23 cellular contexts compared by ENCODE assay signal in genomic region chr10:11702264-11702663, GRCh38. TPM values are rescaled to one million over a fixed set of nuclear protein-coding genes. Genes with fewer than 3 reads are reported as not detected.
A peak's percentile ranks its signal among the peaks of the same experiment; 100 is the strongest.
DNase-seq lines count a peak whose midpoint lies in the region; ATAC-seq and TF ChIP-seq lines count a peak whose summit lies in the region.
"Had no signal": no experiment of that assay in that cellular context is flagged by ENCODE, and none has a peak within 500 bp of the region (broad histone marks: within the 10 kb centered on the region; RNA-seq: fewer than 3 reads in every experiment).

No MANE protein-coding gene starts in this region.

- H3K36me3 ChIP-seq in mucosa of descending colon (ENCODE audit: low read depth) = no peaks in the 10 kb centered on the region
- H3K36me3 ChIP-seq: BE2C; BLaER1 treated with 17β-estradiol and CSF1 and Interleukin-3, amounts not matched to agents 10 nM and 100 nM; HAP-1 had no signal

- H3K9me3 ChIP-seq in mucosa of descending colon = no peaks in the 10 kb centered on the region
- H3K9me3 ChIP-seq: A549, BE2C, HAP-1 had no signal

- H3K4me3 Mint-ChIP-seq in stimulated activated effector memory CD8-positive, alpha-beta T cell treated with anti-CD3 and anti-CD28 coated beads, Interleukin-12 subunit alpha, Interleukin-12 subunit beta, amount 100 ng/mL, for 72 hours = no peak overlapping the region
- H3K4me3 Mint-ChIP-seq: CD14-positive monocyte; CD4-positive, alpha-beta T cell; CD8-positive, alpha-beta memory T cell; HFFc6 had no signal

- no peak overlapping the region for H3K4me3 ChIP-seq in mucosa of descending colon
- H3K4me3 ChIP-seq: A549; BLaER1 treated with 17β-estradiol and CSF1 and Interleukin-3, amounts not matched to agents 10 nM and 100 nM; HAP-1 had no signal

- H3K9me3 Mint-ChIP-seq in stimulated activated effector memory CD8-positive, alpha-beta T cell treated with anti-CD3 and anti-CD28 coated beads, Interleukin-12 subunit alpha, Interleukin-12 subunit beta, amount 100 ng/mL, for 72 hours = no peaks in the 10 kb centered on the region
- H3K9me3 Mint-ChIP-seq: CD4-positive, alpha-beta T cell; CD8-positive, alpha-beta memory T cell; HFFc6 had no signal

- no peak overlapping the region for H3K27ac Mint-ChIP-seq in stimulated activated effector memory CD8-positive, alpha-beta T cell treated with anti-CD3 and anti-CD28 coated beads, Interleukin-12 subunit alpha, Interleukin-12 subunit beta, amount 100 ng/mL, for 72 hours
- H3K27ac Mint-ChIP-seq: CD14-positive monocyte; CD4-positive, alpha-beta T cell; CD8-positive, alpha-beta memory T cell; HFFc6 had no signal

- DNase-seq in G401 (ENCODE audit: low spot score) = peak; percentile 30
- DNase-seq in cerebellar cortex (ENCODE audit: low spot score) = peak; percentile 13
- no peak for DNase-seq in mucosa of descending colon
- no peak for DNase-seq in anterior cingulate cortex (lab: John Stamatoyannopoulos, UW)
- no peak for DNase-seq in SIG-M5 treated with dmso at 0.1 percent for 504 hours (lab: John Stamatoyannopoulos, UW; ENCODE audit: unreplicated experiment)
- DNase-seq in stimulated activated effector memory CD8-positive, alpha-beta T cell treated with anti-CD3 and anti-CD28 coated beads, Interleukin-12 subunit alpha, Interleukin-12 subunit beta, amount 100 ng/mL, for 72 hours (ENCODE audit: low spot score in 2 of 2) = no peak
- DNase-seq: ACHN; AML-193; BE2C; CD4-positive, alpha-beta T cell; CD8-positive, alpha-beta memory T cell; DMS 273 treated with DMSO at 0.1 percent for 48 hours; DMS79; EL; GF-D8; GOT3; HFFc6 had no signal

- no peaks in the 10 kb centered on the region for H3K36me3 Mint-ChIP-seq in stimulated activated effector memory CD8-positive, alpha-beta T cell treated with anti-CD3 and anti-CD28 coated beads, Interleukin-12 subunit alpha, Interleukin-12 subunit beta, amount 100 ng/mL, for 72 hours

- intact Hi-C loops in mucosa of descending colon (cut with DNase I, micrococcal nuclease) = no loop called here

- no peaks in the 10 kb centered on the region for H3K4me1 Mint-ChIP-seq in stimulated activated effector memory CD8-positive, alpha-beta T cell treated with anti-CD3 and anti-CD28 coated beads, Interleukin-12 subunit alpha, Interleukin-12 subunit beta, amount 100 ng/mL, for 72 hours

- peak; percentile 67 for ATAC-seq in esophagus mucosa
- ATAC-seq in mucosa of descending colon = peak; percentile 74
- ATAC-seq in HG02798 (IDR thresholded peaks at IDR 0.05; ENCODE audit: poor library complexity, unreplicated experiment) = no peak
- ATAC-seq in stimulated activated effector memory CD8-positive, alpha-beta T cell treated with anti-CD3 and anti-CD28 coated beads, Interleukin-12 subunit alpha, Interleukin-12 subunit beta, amount 100 ng/mL, for 72 hours = no peak
- ATAC-seq: A549 had no signal

- TF ChIP-seq CTCF in mucosa of descending colon (IDR thresholded peaks at IDR 0.05) = no peak

- H3K4me1 ChIP-seq in mucosa of descending colon (ENCODE audit: low read depth) = no peaks in the 10 kb centered on the region
- H3K4me1 ChIP-seq: A549, BE2C, HAP-1 had no signal

- in situ Hi-C loops in G401 (cut with HindIII; ENCODE audit: low sequenced_read_pairs) = no loop called here

RNA-seq across cellular contexts. Expression of gene ECHDC3, which starts 39.9 kb away (rescaled TPM):
- 0.78 and 0.86 TPM in 2 replicates for total RNA-seq in G401 (2014; rRNA removed; shearing (Covaris generic))
- 17.8 TPM for total RNA-seq in esophagus mucosa
- total RNA-seq in mucosa of descending colon = 1 to 10 TPM in 2 of 3 donors, under 1 TPM in 1; 0.43 to 9.4 (median 1.3) TPM

Comparison
In these comparisons a context has a peak if more than half of its experiments do, and no peak if none do; other contexts are left out.
1. DNase-seq: peak in G401 (single experiment) and cerebellar cortex (single experiment); none in mucosa of descending colon (0 of 3), anterior cingulate cortex (0 of 58), SIG-M5 treated with dmso at 0.1 percent for 504 hours (single experiment) and stimulated activated effector memory CD8-positive, alpha-beta T cell treated with anti-CD3 and anti-CD28 coated beads, Interleukin-12 subunit alpha, Interleukin-12 subunit beta, amount 100 ng/mL, for 72 hours (0 of 2).
2. ATAC-seq: peak in esophagus mucosa (single experiment) and mucosa of descending colon (single experiment); none in HG02798 (single experiment) and stimulated activated effector memory CD8-positive, alpha-beta T cell treated with anti-CD3 and anti-CD28 coated beads, Interleukin-12 subunit alpha, Interleukin-12 subunit beta, amount 100 ng/mL, for 72 hours (single experiment).